Comparison of ENCODE assay signal across 8 cellular contexts in genomic region chr4:143335979-143336827, GRCh38. TPM values are rescaled to one million over a fixed set of nuclear protein-coding genes. Genes with fewer than 3 reads are reported as not detected.
DNase-seq lines count a peak whose midpoint lies in the region; ATAC-seq and TF ChIP-seq lines count a peak whose summit lies in the region.

No MANE protein-coding gene starts in this region.

- H3K27ac ChIP-seq in A673 (ENCODE audit: low read depth, low read length, poor library complexity, severe bottlenecking) (peak overlapping the region; percentile 88), ectodermal cell (ENCODE audit: insufficient read depth, low read depth, low read length, poor library complexity, severe bottlenecking) (peak overlapping the region; percentile 96)

- CTCF ChIA-PET in A673 (lab: Charles Lee) = interaction anchor here (0.6 kb wide), 2 partner anchors 46 to 112 kb away, joined by 3 to 4 read pairs; no protein-coding TSS in a partner anchor

- H3K9me3 ChIP-seq in A673 (ENCODE audit: low read depth, low read length, poor library complexity, severe bottlenecking) (no peaks in the 10 kb centered on the region), ectodermal cell (ENCODE audit: control insufficient read depth, low read length) (no peaks in the 10 kb centered on the region)

- no TSS peak for BruUV-seq in A673 (replicated peaks; lab: Mats Ljungman, UMichigan)

- 0 to 1% methylated on average over 88 of the region's 88 CpGs for WGBS in ectodermal cell, 2 experiments
- WGBS in lower leg skin, 2 donors = 0% methylated on average over 59 to 61 of the region's 88 CpGs

- DNase-seq in A673 (ENCODE audit: low spot score) = peak; percentile 93
- peak; percentile 71 for DNase-seq in GM12865 (ENCODE audit: low read depth)
- DNase-seq in NAMALWA (ENCODE audit: low spot score) = peak; percentile 61
- DNase-seq in UCSD-AML1 (lab: John Stamatoyannopoulos, UW; ENCODE audit: unreplicated experiment) = peak; percentile 89
- peak; percentile 82 to 97 for DNase-seq in lower leg skin (ENCODE audit: low spot score in 2 of 2)
- DNase-seq in stimulated activated CD8-positive, alpha-beta memory T cell treated with anti-CD3 and anti-CD28 coated beads, Interleukin-4, amount 100 ng/mL, for 24 hours (ENCODE audit: low read depth) = peak; percentile 13

- no peak for TF ChIP-seq CTCF in A673 (conservative IDR thresholded peaks at IDR 0.05; ENCODE audit: low read depth, low read length)
- no peak for TF ChIP-seq CTCF in GM12865 (IDR thresholded peaks at IDR 0.05; ENCODE audit: insufficient read depth, low read depth, low read length, missing control alignments)
- no peak for TF ChIP-seq CTCF in lower leg skin (IDR thresholded peaks at IDR 0.05)

- H3K4me3 ChIP-seq in A673 (ENCODE audit: low read depth, low read length, poor library complexity, severe bottlenecking) (peak overlapping the region; percentile 79), GM12865 (ENCODE audit: low read depth, low read length) (peak overlapping the region; percentile 75), ectodermal cell (ENCODE audit: insufficient read depth, low read depth, low read length) (peak overlapping the region; percentile 51), lower leg skin (ENCODE audit: low read depth, poor library complexity, severe bottlenecking) (peak overlapping the region; percentile 68)

- H3K27me3 ChIP-seq in A673 (replicated peaks; ENCODE audit: insufficient read depth, low read depth, low read length, poor library complexity) = no peaks in the 10 kb centered on the region
- H3K27me3 ChIP-seq in ectodermal cell (ENCODE audit: control insufficient read depth, insufficient read depth, low read length, poor library complexity, severe bottlenecking) = no peaks in the 10 kb centered on the region

- ATAC-seq in HG02623 (IDR thresholded peaks at IDR 0.05; ENCODE audit: unreplicated experiment) = peak; percentile 44

- intact Hi-C loops in A673 (cut with micrococcal nuclease; ENCODE audit: unreplicated experiment) = loop anchor here (2.0 to 10.0 kb wide), 3 partner anchors 23 to 131 kb away; no protein-coding TSS in a partner anchor
- intact Hi-C loops in lower leg skin (cut with DNase I; ENCODE audit: low total_unique reads) = no loop called here

- H3K4me1 ChIP-seq in A673 (ENCODE audit: insufficient read depth, low read length, poor library complexity, severe bottlenecking) = peaks cover 11% of the 10 kb centered on the region
- peaks cover 9% of the 10 kb centered on the region for H3K4me1 ChIP-seq in ectodermal cell (ENCODE audit: control insufficient read depth, insufficient read depth, low read length)

- POLR2A ChIA-PET in A673 (lab: Charles Lee; ENCODE audit: low non-redundant PET) = interaction anchor here (0.6 kb wide), 1 partner anchor 9 kb away, joined by 3 read pairs; no protein-coding TSS in a partner anchor

- H3K36me3 ChIP-seq in A673 (ENCODE audit: insufficient read depth, low read length, poor library complexity, severe bottlenecking) (no peaks in the 10 kb centered on the region), ectodermal cell (ENCODE audit: control insufficient read depth, insufficient read depth, low read length) (no peaks in the 10 kb centered on the region)

- TF ChIP-seq POLR2A in lower leg skin (IDR thresholded peaks at IDR 0.05) = no peak

RNA-seq across cellular contexts. Expression of gene GAB1, which starts 0.5 kb away (rescaled TPM):
- 27.6 and 32.8 TPM in 2 replicates for total RNA-seq in A673 (2021)
- 21.4 TPM for polyA plus RNA-seq in ectodermal cell (2013, experiment 1 of 4)
- polyA plus RNA-seq in ectodermal cell (2013, experiment 2 of 4) = 21.7 TPM
- 17.3 TPM for polyA plus RNA-seq in ectodermal cell (2013, experiment 3 of 4)
- polyA plus RNA-seq in ectodermal cell (2013, experiment 4 of 4) = 19.0 TPM
- 10 to 100 TPM; 25.7 to 42.9 (median 37.3) TPM for total RNA-seq in lower leg skin

Comparison
In these comparisons a context has a peak if more than half of its experiments do, and no peak if none do; other contexts are left out.
1. Peak in every context shown above with its lines: DNase-seq, ATAC-seq, H3K4me3 ChIP-seq and H3K27ac ChIP-seq.
2. DNase-seq: peak in every context shown above with its lines; median percentile 93 in A673; 90 in lower leg skin; 89 in UCSD-AML1; 71 in GM12865; 61 in NAMALWA; 13 in stimulated activated CD8-positive, alpha-beta memory T cell treated with anti-CD3 and anti-CD28 coated beads, Interleukin-4, amount 100 ng/mL, for 24 hours.